Comparison of ENCODE assay signal across 20 cellular contexts in genomic region chr7:7695418-7695817, GRCh38. TPM values are rescaled to one million over a fixed set of nuclear protein-coding genes. Genes with fewer than 3 reads are reported as not detected.
DNase-seq lines count a peak whose midpoint lies in the region; ATAC-seq and TF ChIP-seq lines count a peak whose summit lies in the region.
"Had no signal": no experiment of that assay in that cellular context is flagged by ENCODE, and none has a peak within 500 bp of the region (broad histone marks: within the 10 kb centered on the region; RNA-seq: fewer than 3 reads in every experiment).

No MANE protein-coding gene starts in this region.

- peaks cover 0 to 10% (median 0%) of the 10 kb centered on the region in 12 donors for H3K9me3 ChIP-seq in heart left ventricle
- H3K9me3 ChIP-seq in uterus = no peaks in the 10 kb centered on the region
- H3K9me3 ChIP-seq: adrenal gland, prostate gland, upper lobe of left lung had no signal

- ATAC-seq in heart left ventricle (peak in 3 of 4 donors; percentile 37 to 44 (median 43)), GM21717 (IDR thresholded peaks at IDR 0.05; ENCODE audit: unreplicated experiment) (no peak), GM18909 (IDR thresholded peaks at IDR 0.05; ENCODE audit: poor library complexity, unreplicated experiment) (no peak)
- ATAC-seq: effector memory CD8-positive, alpha-beta T cell; naive thymus-derived CD8-positive, alpha-beta T cell; stimulated activated effector memory CD8-positive, alpha-beta T cell treated with anti-CD3 and anti-CD28 coated beads, Interleukin-12 subunit alpha, Interleukin-12 subunit beta, amount 100 ng/mL, for 72 hours had no signal

- H3K4me3 ChIP-seq in astrocyte of the cerebellum (ENCODE audit: low read depth, low read length) (no peak overlapping the region), heart left ventricle (peak overlapping the region in 1 of 12 donors; percentile 1), uterus (no peak overlapping the region)
- H3K4me3 ChIP-seq: adrenal gland, GM23248, prostate gland, upper lobe of left lung had no signal

- WGBS in heart left ventricle, 4 donors = 14 to 23% (median 17%) methylated on average over 2 of the region's 2 CpGs

- H3K36me3 ChIP-seq in heart left ventricle (no peaks in the 10 kb centered on the region), uterus (no peaks in the 10 kb centered on the region)
- H3K36me3 ChIP-seq: adrenal gland, prostate gland, upper lobe of left lung had no signal

- no peak for TF ChIP-seq POLR2A in heart left ventricle (IDR thresholded peaks at IDR 0.05)
- TF ChIP-seq POLR2A in uterus (IDR thresholded peaks at IDR 0.05) = no peak

- H3K4me1 ChIP-seq in heart left ventricle (peaks cover 0 to 58% (median 48%) of the 10 kb centered on the region in 12 donors), uterus (peaks cover 0 to 13% of the 10 kb centered on the region in 2 donors)
- H3K4me1 ChIP-seq: prostate gland had no signal

- in situ Hi-C loops in astrocyte of the cerebellum (cut with HindIII; ENCODE audit: low sequenced_read_pairs) = no loop called here

- intact Hi-C loops in heart left ventricle (cut with DNase I) = loop anchor here in 2 of 10 donors (5.0 kb wide), 2 partner anchors 37 to 42 kb away; no protein-coding TSS in a partner anchor
- intact Hi-C loops in uterus (cut with DNase I; ENCODE audit: low total_unique reads) = no loop called here

- H3K27ac ChIP-seq in heart left ventricle (peak overlapping the region; percentile 41 to 79 (median 64)), uterus (peak overlapping the region; percentile 50 to 62)
- H3K27ac ChIP-seq: GM23248 had no signal

- DNase-seq in astrocyte of the cerebellum (ENCODE audit: low read depth) (peak; percentile 26), heart left ventricle (no peak), pons (ENCODE audit: low spot score) (peak; percentile 59), uterus (no peak), EL (no peak)
- DNase-seq: activated CD4-positive, alpha-beta T cell treated with anti-CD3 and anti-CD28 coated beads, Interleukin-2, amount 50 U/mL, for 4 hours; activated gamma-delta T cell; adrenal gland; COR-L47; effector memory CD8-positive, alpha-beta T cell; GM23248; naive thymus-derived CD8-positive, alpha-beta T cell; NCI-H1436; NCI-H2171 treated with DMSO at 0.1 percent for 48 hours; SHP77 treated with DMSO at 0.1 percent for 48 hours; upper lobe of left lung had no signal

- TF ChIP-seq CTCF in astrocyte of the cerebellum (IDR thresholded peaks at IDR 0.05; ENCODE audit: low read depth, low read length, missing control alignments) (no peak), heart left ventricle (IDR thresholded peaks at IDR 0.05) (no peak), uterus (IDR thresholded peaks at IDR 0.05) (no peak)

- H3K27me3 ChIP-seq in heart left ventricle (no peaks in the 10 kb centered on the region), uterus (no peaks in the 10 kb centered on the region)
- H3K27me3 ChIP-seq: adrenal gland, upper lobe of left lung had no signal

RNA-seq across cellular contexts. Expression of gene RPA3, which starts 23.0 kb away (rescaled TPM):
- total RNA-seq in heart left ventricle = 10 to 100 TPM; 19.4 to 30.9 (median 27.0) TPM
- polyA plus RNA-seq in heart left ventricle = 10 to 100 TPM; 21.1 to 21.4 TPM
- 10 to 100 TPM in 3 of 4 donors, 1 to 10 TPM in 1; 5.3 to 19.2 (median 18.6) TPM for total RNA-seq in uterus

RNA-seq across cellular contexts. Expression of gene UMAD1, which starts 54.9 kb away (rescaled TPM):
- 10 to 100 TPM; 10.1 to 19.7 (median 15.6) TPM for total RNA-seq in heart left ventricle
- polyA plus RNA-seq in heart left ventricle = 10 to 100 TPM in 1 of 2 donors, 1 to 10 TPM in 1; 3.5 to 12.0 TPM
- 10 to 100 TPM in 3 of 4 donors, 1 to 10 TPM in 1; 1.3 to 32.9 (median 15.3) TPM for total RNA-seq in uterus

Comparison
In these comparisons a context has a peak if more than half of its experiments do, and no peak if none do; other contexts are left out.
1. DNase-seq: peak in astrocyte of the cerebellum (single experiment) and pons (single experiment); none in heart left ventricle (0 of 5), uterus (0 of 2) and EL (single experiment).
2. ATAC-seq: peak in heart left ventricle (3 of 4); none in GM21717 (single experiment) and GM18909 (single experiment).